In the genomic region with DNA sequence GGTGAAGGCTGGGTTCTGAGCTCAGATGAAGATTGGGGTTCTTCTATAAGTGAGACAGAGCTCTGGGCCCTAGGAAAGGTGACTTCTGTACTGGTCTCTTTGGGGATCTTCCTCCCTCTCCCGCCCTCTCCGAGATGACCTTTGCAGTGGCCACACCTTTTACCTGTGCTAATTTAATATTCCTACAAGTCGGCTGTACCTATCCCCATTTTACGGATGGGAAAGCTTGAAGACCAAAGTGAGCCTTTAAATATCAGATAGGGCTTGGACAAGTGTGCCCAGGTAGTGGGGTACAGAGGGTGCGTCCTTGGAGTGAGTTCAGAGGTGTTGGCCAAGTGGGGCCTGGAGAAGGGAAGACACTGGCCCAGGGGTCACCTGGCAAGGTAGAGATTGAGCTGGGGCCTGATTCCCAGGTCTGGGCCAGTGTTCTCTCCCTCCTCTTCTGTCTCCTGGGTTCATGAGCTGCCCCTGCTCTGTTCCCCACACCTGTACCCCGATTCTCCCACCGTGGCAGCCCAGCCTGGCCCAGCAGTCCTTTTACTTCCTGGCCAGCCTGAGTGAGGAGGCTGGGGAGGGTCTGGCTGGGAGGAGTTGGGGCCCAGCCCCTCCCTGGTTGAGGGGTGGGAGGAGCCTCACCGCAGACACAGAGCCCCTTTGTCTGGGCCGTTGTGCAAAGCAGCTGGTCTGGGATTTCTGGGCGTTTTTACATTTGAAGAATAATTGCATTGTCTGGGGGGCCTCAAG, we compare ENCODE assay signal across 1 cellular context.
TF ChIP-seq lines count a peak whose summit lies in the region.

No MANE protein-coding gene starts in this region.

TF ChIP-seq in H1, 55 proteins besides CTCF, POLR2A, EP300 and RAD21:
- TF ChIP-seq CBX5 (IDR thresholded peaks at IDR 0.05; ENCODE audit: low read depth, low read length), result no peak
- no peak for TF ChIP-seq SIN3A (conservative IDR thresholded peaks at IDR 0.05 in 1 of 2, IDR thresholded peaks at IDR 0.05 in 1 of 2; ENCODE audit: low read depth in 1 of 2, low read length in 2 of 2)
